Comparison of ENCODE assay signal across 8 cellular contexts in the genomic region with DNA sequence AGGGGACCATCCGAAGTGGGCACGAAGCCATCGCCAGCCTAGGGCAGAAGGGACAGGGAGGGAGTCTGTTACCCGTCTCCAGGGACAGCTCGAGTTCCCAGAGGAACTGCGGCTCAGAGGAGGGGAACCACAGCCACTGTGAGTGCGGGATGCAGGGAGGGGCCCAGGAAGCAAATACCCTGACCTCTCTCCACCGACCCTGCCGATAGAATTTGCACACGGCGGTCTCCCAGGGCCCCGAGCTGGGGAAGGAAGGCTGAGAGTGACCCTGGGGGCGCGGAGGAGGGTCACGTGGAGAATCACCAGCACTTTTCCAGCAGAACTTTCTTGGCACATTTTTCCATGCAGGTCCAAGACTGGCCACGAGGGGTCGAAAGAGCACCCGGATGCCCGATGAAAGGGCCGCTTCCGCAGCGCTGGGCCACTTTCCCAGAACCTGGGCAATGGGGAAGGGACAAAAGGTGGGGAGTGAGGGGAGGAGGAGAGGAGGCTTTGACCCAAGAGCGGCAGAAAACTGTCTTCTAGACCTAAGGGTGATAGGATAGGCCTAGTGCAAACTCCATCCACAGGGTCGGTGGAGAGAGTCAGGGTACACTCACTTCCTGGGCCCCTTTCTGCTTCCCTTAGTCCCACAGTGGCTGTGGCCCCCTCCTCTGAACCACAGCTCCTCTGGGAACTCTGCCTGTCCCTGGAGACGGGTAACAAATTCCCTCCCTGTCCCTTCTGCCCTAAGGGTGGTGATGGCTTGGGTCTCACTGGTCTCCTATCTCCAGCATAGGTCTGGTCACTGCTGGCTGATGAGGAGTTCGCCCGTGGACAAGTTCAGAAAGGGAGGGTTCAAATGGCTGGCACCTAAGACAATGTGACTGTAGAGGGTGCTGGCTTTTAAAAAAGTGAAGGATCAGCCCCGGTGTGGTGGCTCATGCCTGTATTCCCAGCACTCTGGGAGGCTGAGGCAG. TPM values are rescaled to one million over a fixed set of nuclear protein-coding genes. Genes with fewer than 3 reads are reported as not detected.
DNase-seq lines count a peak whose midpoint lies in the region; ATAC-seq lines count a peak whose summit lies in the region.

No MANE protein-coding gene starts in this region.

- H3K4me1 ChIP-seq in mesodermal cell (ENCODE audit: control insufficient read depth, insufficient read depth, low read length, poor library complexity, severe bottlenecking): peaks cover 4% of the 10 kb centered on the region

- H3K4me3 ChIP-seq in mesodermal cell (ENCODE audit: extremely low read depth, insufficient read depth, low read length, poor library complexity, severe bottlenecking): peak overlapping the region; percentile 8

- no peak overlapping the region for H3K27ac ChIP-seq in mesodermal cell (ENCODE audit: low read depth, low read length, severe bottlenecking)

- DNase-seq in activated gamma-delta T cell treated with Interleukin-2 at 50 U/mL for 16 hours: peak; percentile 31
- DNase-seq in activated gamma-delta T cell (lab: John Stamatoyannopoulos, UW): no peak
- DNase-seq in NCI-H226: peak; percentile 41
- DNase-seq in activated T-cell treated with anti-CD3 and anti-CD28 coated beads for 1 hour (ENCODE audit: low read depth): peak; percentile 32
- DNase-seq in epidermal melanocyte (ENCODE audit: insufficient read length, low spot score): peak; percentile 84

- H3K9me3 Mint-ChIP-seq in stimulated activated naive CD8-positive, alpha-beta T cell treated with anti-CD3 and anti-CD28 coated beads, Interleukin-15, Interleukin-2, amounts not matched to agents 100 ng/mL and 50 ng/mL, for 24 hours: no peaks in the 10 kb centered on the region

- peak overlapping the region; percentile 87 for H3K27ac Mint-ChIP-seq in stimulated activated naive CD8-positive, alpha-beta T cell treated with anti-CD3 and anti-CD28 coated beads, Interleukin-15, Interleukin-2, amounts not matched to agents 100 ng/mL and 50 ng/mL, for 24 hours

- peaks cover 14% of the 10 kb centered on the region for H3K4me1 Mint-ChIP-seq in stimulated activated naive CD8-positive, alpha-beta T cell treated with anti-CD3 and anti-CD28 coated beads, Interleukin-15, Interleukin-2, amounts not matched to agents 100 ng/mL and 50 ng/mL, for 24 hours (ENCODE audit: low read depth)

- no peaks in the 10 kb centered on the region for H3K9me3 ChIP-seq in mesodermal cell (ENCODE audit: control insufficient read depth, low read length)

- peaks cover 32% of the 10 kb centered on the region for H3K36me3 Mint-ChIP-seq in stimulated activated naive CD8-positive, alpha-beta T cell treated with anti-CD3 and anti-CD28 coated beads, Interleukin-15, Interleukin-2, amounts not matched to agents 100 ng/mL and 50 ng/mL, for 24 hours (ENCODE audit: low read depth)

- WGBS in mesodermal cell (ENCODE audit: insufficient coverage in 2 of 2), 2 experiments: 13 to 21% methylated on average over 17 to 25 of the region's 28 CpGs

- no peak for ATAC-seq in HG03457 (IDR thresholded peaks at IDR 0.05; ENCODE audit: unreplicated experiment)

- peak overlapping the region; percentile 8 for H3K4me3 Mint-ChIP-seq in stimulated activated naive CD8-positive, alpha-beta T cell treated with anti-CD3 and anti-CD28 coated beads, Interleukin-15, Interleukin-2, amounts not matched to agents 100 ng/mL and 50 ng/mL, for 24 hours

- H3K27me3 Mint-ChIP-seq in stimulated activated naive CD8-positive, alpha-beta T cell treated with anti-CD3 and anti-CD28 coated beads, Interleukin-15, Interleukin-2, amounts not matched to agents 100 ng/mL and 50 ng/mL, for 24 hours: peaks cover 13% of the 10 kb centered on the region

- H3K36me3 ChIP-seq in mesodermal cell (ENCODE audit: control insufficient read depth, insufficient read depth, low read length): peaks cover 30% of the 10 kb centered on the region

RNA-seq across cellular contexts. Expression of gene GPR4, which starts 5.3 kb away (rescaled TPM):
- polyA plus RNA-seq in mesodermal cell (2013, experiment 1 of 2): 8.4 TPM
- polyA plus RNA-seq in mesodermal cell (2013, experiment 2 of 2): 6.2 TPM

RNA-seq across cellular contexts. Expression of gene OPA3, which starts 22.7 kb away (rescaled TPM):
- polyA plus RNA-seq in mesodermal cell (2013, experiment 1 of 2): 9.1 TPM
- 7.6 TPM for polyA plus RNA-seq in mesodermal cell (2013, experiment 2 of 2)

RNA-seq across cellular contexts. Expression of gene EML2, which starts 31.8 kb away (rescaled TPM):
- 29.1 TPM for polyA plus RNA-seq in mesodermal cell (2013, experiment 1 of 2)
- polyA plus RNA-seq in mesodermal cell (2013, experiment 2 of 2): 27.9 TPM
